20 cellular contexts compared by ENCODE assay signal in genomic region chr1:216453777-216454176, GRCh38. TPM values are rescaled to one million over a fixed set of nuclear protein-coding genes. Genes with fewer than 3 reads are reported as not detected.
DNase-seq lines count a peak whose midpoint lies in the region; ATAC-seq and TF ChIP-seq lines count a peak whose summit lies in the region.
"Had no signal": no experiment of that assay in that cellular context is flagged by ENCODE, and none has a peak within 500 bp of the region (broad histone marks: within the 10 kb centered on the region; RNA-seq: fewer than 3 reads in every experiment).

No MANE protein-coding gene starts in this region.

- H2AFZ ChIP-seq in IMR-90 (replicated peaks; ENCODE audit: low read length, poor library complexity) = no peak overlapping the region
- H2AFZ ChIP-seq: GM23248 had no signal

- POLR2A ChIA-PET in IMR-90 (lab: Charles Lee; ENCODE audit: unreplicated experiment) = no interaction called here

- H3K27me3 ChIP-seq in IMR-90 (ENCODE audit: control insufficient read depth, insufficient read depth, low read length) = no peaks in the 10 kb centered on the region

- WGBS in IMR-90 (ENCODE audit: extremely low coverage in 2 of 2, insufficient read length in 1 of 2), 2 experiments = 75% methylated on average over 1 of the region's 2 CpGs; no CpG with 5 or more reads in 1 of the 2 experiments

- H2BK5ac ChIP-seq in IMR-90 (ENCODE audit: low read depth, low read length, poor library complexity, severe bottlenecking) = no peak overlapping the region

- H2BK20ac ChIP-seq in IMR-90 (ENCODE audit: low read depth, low read length) = no peak overlapping the region

- H2AK9ac ChIP-seq in IMR-90 (replicated peaks; ENCODE audit: low read depth, low read length, poor library complexity) = no peak overlapping the region

- no peak for ATAC-seq in IMR-90 (ENCODE audit: low read depth)
- ATAC-seq in SK-N-SH treated with all-trans-retinoic acid at 6 μM for 48 hours = peak; percentile 17; the same call in 1 of the 3 replicates
- ATAC-seq in left lobe of liver = no peak
- ATAC-seq: GM12878, HCT116 had no signal

- no peak overlapping the region; the same call in 1 of the 2 replicates for H2BK120ac ChIP-seq in IMR-90 (ENCODE audit: low read depth, low read length)

- peak; percentile 74 for DNase-seq in NCI-H2171 treated with DMSO at 0.1 percent for 48 hours (lab: John Stamatoyannopoulos, UW)
- DNase-seq in NCI-H2171 (lab: John Stamatoyannopoulos, UW) = no peak
- no peak for DNase-seq in IMR-90
- no peak for DNase-seq in NCI-H1436 treated with DMSO at 0.1 percent for 48 hours (lab: John Stamatoyannopoulos, UW)
- DNase-seq in NCI-H2196 (lab: John Stamatoyannopoulos, UW; ENCODE audit: unreplicated experiment) = no peak
- no peak for DNase-seq in left lobe of liver (ENCODE audit: low spot score)
- DNase-seq: C1 segment of cervical spinal cord; Caco-2; CD4-positive, alpha-beta memory T cell; DMS 273 treated with DMSO at 0.1 percent for 48 hours; DMS79; EL; GDM1; GM23248; H7; HFFc6 had no signal

- H3K4ac ChIP-seq in IMR-90 (ENCODE audit: low read depth, low read length) = no peak overlapping the region

- no peak overlapping the region for H3K14ac ChIP-seq in IMR-90 (replicated peaks; ENCODE audit: low read depth, low read length)

- BruUV-seq in IMR-90 (replicated peaks; lab: Mats Ljungman, UMichigan) = no TSS peak

- H3K9ac ChIP-seq in IMR-90 (ENCODE audit: low read depth, low read length) = no peak overlapping the region
- H3K9ac ChIP-seq: GM23248 had no signal

- CTCF ChIA-PET in IMR-90 (lab: Yijun Ruan, JAX) = interaction anchor here (0.7 kb wide), 1 partner anchor 104 kb away, joined by 4 read pairs; no protein-coding TSS in a partner anchor

- no peak for TF ChIP-seq CTCF in IMR-90 (conservative IDR thresholded peaks at IDR 0.05; ENCODE audit: low read depth, low read length)

- H3K23ac ChIP-seq in IMR-90 (ENCODE audit: low read depth, low read length) = no peak overlapping the region

- no peak overlapping the region; the same call in 2 of the 3 replicates for H2BK15ac ChIP-seq in IMR-90 (ENCODE audit: low read depth, low read length)

- H3K4me2 ChIP-seq in IMR-90 (ENCODE audit: low read depth, low read length) = no peak overlapping the region

- no peak for TF ChIP-seq RAD21 in IMR-90 (IDR thresholded peaks at IDR 0.05; ENCODE audit: low read length)

- H3K56ac ChIP-seq in IMR-90 (ENCODE audit: extremely low read depth, insufficient read depth, low read length) = no peak overlapping the region

- peak overlapping the region; percentile 36; the same call in 1 of the 2 replicates for H2AK5ac ChIP-seq in IMR-90 (ENCODE audit: low read depth, low read length)

- H3K18ac ChIP-seq in IMR-90 (ENCODE audit: low read depth, low read length) = peak overlapping the region; percentile 35; the same call in 1 of the 2 replicates

- no peak overlapping the region for H3K4me3 ChIP-seq in IMR-90 (ENCODE audit: insufficient read depth, low read depth, low read length)
- H3K4me3 ChIP-seq: GM12878, GM23248 had no signal

- H4K20me1 ChIP-seq in IMR-90 (ENCODE audit: insufficient read depth, low read length) = no peaks in the 10 kb centered on the region

- H3K9me3 ChIP-seq in IMR-90 (ENCODE audit: control insufficient read depth, insufficient read depth, low read length) = no peaks in the 10 kb centered on the region
- H3K9me3 ChIP-seq: Caco-2 had no signal

- no peaks in the 10 kb centered on the region for H3K79me1 ChIP-seq in IMR-90 (ENCODE audit: low read depth in 1 of 2, low read length in 2 of 2)

- no peak overlapping the region for H3K27ac ChIP-seq in IMR-90 (ENCODE audit: insufficient read depth, low read length)
- H3K27ac ChIP-seq: GM23248 had no signal

- intact Hi-C loops in IMR-90 (cut with micrococcal nuclease) = no loop called here

- H4K8ac ChIP-seq in IMR-90 (ENCODE audit: low read depth in 2 of 2, low read length in 2 of 2) = no peak overlapping the region

- H3K4me1 ChIP-seq in IMR-90 (ENCODE audit: control insufficient read depth, insufficient read depth, low read length) = peaks cover 7% of the 10 kb centered on the region

- no peak for TF ChIP-seq POLR2A in IMR-90 (IDR thresholded peaks at IDR 0.05; ENCODE audit: low read depth, low read length)

- no peaks in the 10 kb centered on the region for H3K36me3 ChIP-seq in IMR-90 (ENCODE audit: control insufficient read depth, insufficient read depth, low read length)

- no peak overlapping the region for H4K91ac ChIP-seq in IMR-90 (ENCODE audit: insufficient read depth, low read depth, low read length)

- no peaks in the 10 kb centered on the region for H3K9me1 ChIP-seq in IMR-90 (ENCODE audit: insufficient read depth, low read length)

- in situ Hi-C loops in IMR-90 (cut with MboI; ENCODE audit: low sequenced_read_pairs) = no loop called here

- dilution Hi-C loops in IMR-90 (cut with HindIII; ENCODE audit: low sequenced_read_pairs, unreplicated experiment) = no loop called here

- H4K5ac ChIP-seq in IMR-90 (ENCODE audit: low read depth, low read length) = no peak overlapping the region

TF ChIP-seq in IMR-90, 13 proteins besides CTCF, POLR2A, EP300 and RAD21:
- TF ChIP-seq CEBPB (IDR thresholded peaks at IDR 0.05; ENCODE audit: low read depth, low read length) (no peak), MAZ (IDR thresholded peaks at IDR 0.05; ENCODE audit: borderline replicate concordance, low read depth, low read length) (no peak), FOS (IDR thresholded peaks at IDR 0.05; ENCODE audit: low read depth, low read length) (no peak), RFX5 (IDR thresholded peaks at IDR 0.05; ENCODE audit: low read depth, low read length) (no peak), MAFK (IDR thresholded peaks at IDR 0.05; ENCODE audit: low read depth, low read length) (no peak), RCOR1 (IDR thresholded peaks at IDR 0.05; ENCODE audit: insufficient replicate concordance, low read length) (no peak)

TF ChIP-seq in SK-N-SH treated with all-trans-retinoic acid at 6 μM for 48 hours, 23 proteins besides CTCF, POLR2A, EP300 and RAD21:
- TF ChIP-seq PATZ1 (CRISPR knock-in tag; IDR thresholded peaks at IDR 0.05; ENCODE audit: borderline replicate concordance) (no peak), ZC3H10 (CRISPR knock-in tag; IDR thresholded peaks at IDR 0.05) (no peak), SNAI2 (CRISPR knock-in tag; IDR thresholded peaks at IDR 0.05) (no peak), CSDC2 (CRISPR knock-in tag; IDR thresholded peaks at IDR 0.05) (no peak), ZNF565 (CRISPR knock-in tag; conservative IDR thresholded peaks at IDR 0.05; ENCODE audit: low read depth) (no peak), PPARA (CRISPR knock-in tag; IDR thresholded peaks at IDR 0.05; ENCODE audit: borderline replicate concordance) (no peak), CREB5 (CRISPR knock-in tag; IDR thresholded peaks at IDR 0.05; ENCODE audit: low read depth) (no peak), ZNF70 (CRISPR knock-in tag; IDR thresholded peaks at IDR 0.05) (no peak), ESRRG (CRISPR knock-in tag; IDR thresholded peaks at IDR 0.05) (no peak), POU6F1 (CRISPR knock-in tag; IDR thresholded peaks at IDR 0.05; ENCODE audit: borderline replicate concordance, low read depth) (no peak), RARB (CRISPR knock-in tag; IDR thresholded peaks at IDR 0.05) (no peak)

RNA-seq across cellular contexts. Expression of gene USH2A, which starts 30.5 kb away (rescaled TPM):
- total RNA-seq in IMR-90 (2012; rRNA removed) (under 0.01 TPM in 2 replicates), left lobe of liver (1.5 TPM)
- 0.01 and 0.02 TPM in 2 replicates for polyA plus RNA-seq in IMR-90 (2012; rRNA removed)
- polyA plus RNA-seq in IMR-90 (2012; cell fraction: cytosol; rRNA removed) = under 0.01 and 0.01 TPM in 2 replicates
- polyA plus RNA-seq in IMR-90 (2012; cell fraction: nucleus; rRNA removed; ENCODE audit: low replicate concordance) = under 0.01 and 0.02 TPM in 2 replicates
- total RNA-seq: A673; CD4-positive, alpha-beta memory T cell had no signal
- polyA plus RNA-seq: CD4-positive, alpha-beta memory T cell had no signal
